Comparison of ENCODE assay signal across 19 cellular contexts in genomic region chr11:69646493-69647201, GRCh38. TPM values are rescaled to one million over a fixed set of nuclear protein-coding genes. Genes with fewer than 3 reads are reported as not detected.
A peak's percentile ranks its signal among the peaks of the same experiment; 100 is the strongest.
DNase-seq lines count a peak whose midpoint lies in the region; ATAC-seq and TF ChIP-seq lines count a peak whose summit lies in the region.
"Had no signal": no experiment of that assay in that cellular context is flagged by ENCODE, and none has a peak within 500 bp of the region (broad histone marks: within the 10 kb centered on the region; RNA-seq: fewer than 3 reads in every experiment).

No MANE protein-coding gene starts in this region.

- H4K20me1 ChIP-seq in HCT116 (ENCODE audit: insufficient read depth), result peaks cover 47% of the 10 kb centered on the region; the same call in 1 of the 2 replicates

- ATAC-seq in HCT116, result peak; percentile 14
- ATAC-seq in GM21529 (IDR thresholded peaks at IDR 0.05; ENCODE audit: unreplicated experiment), result no peak

- no peak for TF ChIP-seq POLR2A in HCT116 (IDR thresholded peaks at IDR 0.05; ENCODE audit: borderline replicate concordance, extremely low read depth, insufficient read depth, insufficient read length)

- TF ChIP-seq CTCF in A673 (conservative IDR thresholded peaks at IDR 0.05; ENCODE audit: low read depth, low read length), result no peak
- no peak for TF ChIP-seq CTCF in HCT116 (IDR thresholded peaks at IDR 0.05 in 2 of 3, conservative IDR thresholded peaks at IDR 0.05 in 1 of 3; ENCODE audit: borderline replicate concordance in 1 of 3, insufficient read depth in 1 of 3, low read depth in 2 of 3, low read length in 2 of 3)
- no peak for TF ChIP-seq CTCF in neural crest cell (conservative IDR thresholded peaks at IDR 0.05)

- H3K27me3 ChIP-seq in A673 (replicated peaks; ENCODE audit: insufficient read depth, low read depth, low read length, poor library complexity) (no peaks in the 10 kb centered on the region), HCT116 (ENCODE audit: insufficient read depth, low read length) (no peaks in the 10 kb centered on the region), adipocyte (replicated peaks; ENCODE audit: control insufficient read depth, insufficient read depth, low read length) (no peaks in the 10 kb centered on the region)
- H3K27me3 ChIP-seq: testis had no signal

- RAD21 ChIA-PET in HCT116 (lab: Charles Lee; ENCODE audit: low non-redundant PET in 1 of 2, low total read pairs in 2 of 2, uncharacterized antibody in 2 of 2, unreplicated experiment in 2 of 2), result no interaction called here

- H3K36me3 ChIP-seq in A673 (ENCODE audit: insufficient read depth, low read length, poor library complexity, severe bottlenecking) (peaks cover 96% of the 10 kb centered on the region), HCT116 (ENCODE audit: control insufficient read depth in 1 of 2, insufficient read depth in 2 of 2, low read length in 2 of 2) (peaks cover 46 to 79% of the 10 kb centered on the region in 2 experiments), adipocyte (ENCODE audit: control insufficient read depth, insufficient read depth, low read length, severe bottlenecking) (peaks cover 69% of the 10 kb centered on the region)

- H3K9me2 ChIP-seq in HCT116 (ENCODE audit: insufficient read depth), result no peaks in the 10 kb centered on the region

- H2AFZ ChIP-seq in HCT116 (ENCODE audit: low read depth, low read length, poor library complexity, severe bottlenecking), result no peak overlapping the region

- H3K79me2 ChIP-seq in HCT116 (ENCODE audit: insufficient read depth, low read length), result peaks cover 100% of the 10 kb centered on the region

- POLR2A ChIA-PET in A673 (lab: Charles Lee; ENCODE audit: low non-redundant PET) (interaction anchor here (0.6 kb wide), 1 partner anchor 10 kb away, joined by 3 read pairs; no protein-coding TSS in a partner anchor), HCT116 (lab: Charles Lee) (no interaction called here)

- peak overlapping the region; percentile 71 for H3K27ac Mint-ChIP-seq in neural crest cell (ENCODE audit: unreplicated experiment)
- H3K27ac Mint-ChIP-seq: T-helper 2 cell treated with Interferon-gamma antibody and Interleukin-4, amounts not matched to agents 5 μg/mL and 100 μg/mL, for 36 hours had no signal

- CTCF ChIA-PET in A673 (lab: Charles Lee), result no interaction called here
- CTCF ChIA-PET in HCT116 (lab: Charles Lee), result no interaction called here

- H3K27ac ChIP-seq in A673 (ENCODE audit: low read depth, low read length, poor library complexity, severe bottlenecking), result peak overlapping the region; percentile 99
- peak overlapping the region; percentile 36; the same call in 1 of the 2 replicates for H3K27ac ChIP-seq in HCT116 (ENCODE audit: low read depth, low read length)
- H3K27ac ChIP-seq: epithelial cell of prostate, HL-60, testis had no signal

- peaks cover 65% of the 10 kb centered on the region for H3K4me1 ChIP-seq in A673 (ENCODE audit: insufficient read depth, low read length, poor library complexity, severe bottlenecking)
- H3K4me1 ChIP-seq in HCT116 (ENCODE audit: control insufficient read depth in 1 of 2, insufficient read depth in 2 of 2, low read length in 2 of 2), result peaks cover 10 to 63% of the 10 kb centered on the region in 2 experiments
- peaks cover 20% of the 10 kb centered on the region for H3K4me1 ChIP-seq in adipocyte (ENCODE audit: control insufficient read depth, insufficient read depth, low read length)

- no peaks in the 10 kb centered on the region for H3K9me3 ChIP-seq in A673 (ENCODE audit: low read depth, low read length, poor library complexity, severe bottlenecking)
- H3K9me3 ChIP-seq in HCT116 (ENCODE audit: control insufficient read depth in 1 of 2, insufficient read depth in 1 of 2, low read depth in 1 of 2, low read length in 2 of 2), result no peaks in the 10 kb centered on the region
- H3K9me3 ChIP-seq in adipocyte (ENCODE audit: control insufficient read depth, low read length), result no peaks in the 10 kb centered on the region
- H3K9me3 ChIP-seq: testis had no signal

- no peak overlapping the region for H3K9ac ChIP-seq in HCT116 (ENCODE audit: low read length)
- peak overlapping the region; percentile 45 for H3K9ac ChIP-seq in adipocyte (ENCODE audit: low read length)

- peak; percentile 77 for DNase-seq in A673 (ENCODE audit: low spot score)
- no peak for DNase-seq in HCT116 (ENCODE audit: low read depth, low spot score)
- no peak for DNase-seq in adipocyte (ENCODE audit: low read depth)
- DNase-seq in neural crest cell (ENCODE audit: low read depth, low spot score), result no peak
- no peak for DNase-seq in cerebellar cortex (ENCODE audit: low spot score)
- DNase-seq in AG20443 (ENCODE audit: low spot score), result no peak
- DNase-seq in NCI-H2081 treated with DMSO at 0.1 percent for 48 hours (lab: John Stamatoyannopoulos, UW), result no peak
- DNase-seq: AML-193; cortex of kidney; mesendoderm; NCI-H82; stimulated activated CD4-positive, alpha-beta T cell treated with anti-CD3 and anti-CD28 coated beads, Interleukin-4, amount 100 ng/mL, for 4 hours; testis had no signal

- H3K36me3 Mint-ChIP-seq in neural crest cell (ENCODE audit: low read depth), result peaks cover 25% of the 10 kb centered on the region

- H3K4me2 ChIP-seq in HCT116 (ENCODE audit: low read length), result no peak overlapping the region

- no peaks in the 10 kb centered on the region for H3K9me3 Mint-ChIP-seq in neural crest cell
- H3K9me3 Mint-ChIP-seq: T-helper 2 cell treated with Interferon-gamma antibody and Interleukin-4, amounts not matched to agents 5 μg/mL and 100 μg/mL, for 36 hours had no signal

- TF ChIP-seq RAD21 in HCT116 (IDR thresholded peaks at IDR 0.05; ENCODE audit: low read depth), result no peak

- H3K4me3 ChIP-seq in A673 (ENCODE audit: low read depth, low read length, poor library complexity, severe bottlenecking), result peak overlapping the region; percentile 86
- no peak overlapping the region for H3K4me3 ChIP-seq in HCT116 (replicated peaks in 1 of 2; ENCODE audit: low read depth in 1 of 2, low read length in 2 of 2)
- no peak overlapping the region for H3K4me3 ChIP-seq in adipocyte (ENCODE audit: low read length)
- H3K4me3 ChIP-seq: skin epidermis, testis had no signal

- intact Hi-C loops in A673 (cut with micrococcal nuclease; ENCODE audit: unreplicated experiment), result no loop called here
- intact Hi-C loops in HCT116 (cut with micrococcal nuclease), result no loop called here

- peaks cover 47% of the 10 kb centered on the region for H3K4me1 Mint-ChIP-seq in neural crest cell

- H3K4me3 Mint-ChIP-seq in neural crest cell, result peak overlapping the region; percentile 92
- H3K4me3 Mint-ChIP-seq: T-helper 2 cell treated with Interferon-gamma antibody and Interleukin-4, amounts not matched to agents 5 μg/mL and 100 μg/mL, for 36 hours had no signal

- BruUV-seq in A673 (replicated peaks; lab: Mats Ljungman, UMichigan) (no TSS peak), HCT116 (replicated peaks; lab: Mats Ljungman, UMichigan) (no TSS peak)

- peaks cover 31% of the 10 kb centered on the region for H3K27me3 Mint-ChIP-seq in neural crest cell (ENCODE audit: low read depth)

TF ChIP-seq in HCT116, 20 proteins besides CTCF, POLR2A, EP300 and RAD21:
- peak; percentile 56 for TF ChIP-seq POLR2AphosphoS5 (IDR thresholded peaks at IDR 0.05; ENCODE audit: low read depth, low read length)
- no peak for TF ChIP-seq YY1 (IDR thresholded peaks at IDR 0.05; ENCODE audit: extremely low read depth, insufficient replicate concordance, low read depth, low read length)

RNA-seq across cellular contexts. Expression of gene CCND1, which starts 5.7 kb away (rescaled TPM):
- total RNA-seq in A673 (2021) (2,517 and 2,519 TPM in 2 replicates), HCT116 (2021; ENCODE audit: unreplicated experiment) (601 TPM), neural crest cell (344 and 350 TPM in 2 replicates)
- 284 and 460 TPM in 2 replicates for polyA plus RNA-seq in HCT116 (2012)

RNA-seq across cellular contexts. Expression of gene LTO1, which starts 28.5 kb away (rescaled TPM):
- 52.8 and 56.0 TPM in 2 replicates for total RNA-seq in A673 (2021)
- total RNA-seq in HCT116 (2021; ENCODE audit: unreplicated experiment), result 21.3 TPM
- polyA plus RNA-seq in HCT116 (2012), result 14.4 and 23.1 TPM in 2 replicates
- total RNA-seq in neural crest cell, result 24.7 and 26.6 TPM in 2 replicates

RNA-seq across cellular contexts. Expression of gene FGF19, which starts 57.2 kb away (rescaled TPM):
- total RNA-seq in A673 (2021) (0.69 TPM in 1 of 2 replicates, not detected in the other), HCT116 (2021; ENCODE audit: unreplicated experiment) (37.5 TPM), neural crest cell (0.21 and 0.34 TPM in 2 replicates)
- polyA plus RNA-seq in HCT116 (2012), result 40.3 and 46.1 TPM in 2 replicates
- total RNA-seq: glomerular endothelial cell had no signal

Comparison
In these comparisons a context has a peak if more than half of its experiments do, and no peak if none do; other contexts are left out.
1. RNA of gene FGF19, which starts 57.2 kb away (total RNA-seq): 37.5 TPM in HCT116 (single experiment); 0.69 TPM in A673 and 0.21 to 0.34 TPM in neural crest cell; every median in the first group is over 10 times any median in the second.